In the genomic region with DNA sequence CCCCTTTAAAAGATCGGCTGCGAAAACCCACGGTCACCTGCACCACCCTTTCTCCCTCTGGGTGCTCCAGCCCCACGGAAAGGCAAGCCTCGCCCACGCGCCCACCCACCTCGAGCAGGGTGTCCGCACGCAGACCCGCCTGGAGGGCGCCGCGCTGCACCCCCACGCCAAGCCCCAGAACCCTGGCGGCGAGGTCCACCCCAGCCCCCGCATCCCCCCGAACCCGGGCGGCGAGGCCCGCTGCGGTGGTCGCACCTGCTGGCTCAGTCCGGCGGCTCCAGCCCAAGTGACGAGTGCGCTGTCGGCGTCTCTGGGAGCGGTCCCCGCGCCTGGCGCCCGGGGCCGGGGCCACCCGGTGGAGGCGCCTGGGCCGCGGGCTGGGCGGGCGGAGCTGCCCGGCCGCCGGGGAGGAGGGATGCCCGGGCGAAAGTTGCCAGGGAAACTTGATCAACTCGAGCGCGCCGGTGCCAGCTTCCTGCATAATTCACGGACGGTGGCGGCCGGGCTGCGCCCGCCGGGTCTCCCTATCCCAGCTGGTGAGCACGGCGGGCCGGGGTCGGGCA, we compare ENCODE assay signal across 8 cellular contexts. TPM values are rescaled to one million over a fixed set of nuclear protein-coding genes. Genes with fewer than 3 reads are reported as not detected.
DNase-seq lines count a peak whose midpoint lies in the region; ATAC-seq and TF ChIP-seq lines count a peak whose summit lies in the region.

No MANE protein-coding gene starts in this region.

- H3K9ac ChIP-seq in NT2/D1 (ENCODE audit: insufficient read length, low read depth), result peak overlapping the region; percentile 82

- H3K36me3 ChIP-seq in NT2/D1 (ENCODE audit: insufficient read depth, insufficient read length, low read length) (no peaks in the 10 kb centered on the region), prostate gland (no peaks in the 10 kb centered on the region)

- intact Hi-C loops in prostate gland (cut with DNase I), result no loop called here

- DNase-seq in NT2/D1 (ENCODE audit: low read depth, low spot score), result no peak
- DNase-seq in fibroblast of villous mesenchyme (ENCODE audit: low read depth), result no peak
- DNase-seq in prostate gland (ENCODE audit: low spot score), result peak; percentile 43
- no peak for DNase-seq in NCI-H1436 (lab: John Stamatoyannopoulos, UW)
- no peak for DNase-seq in NCI-H187 (lab: John Stamatoyannopoulos, UW)

- peak overlapping the region in 1 of 2 donors; percentile 87 for H3K27ac ChIP-seq in prostate gland

- no peaks in the 10 kb centered on the region for H3K9me3 ChIP-seq in NT2/D1 (ENCODE audit: insufficient read depth, low read length)
- no peaks in the 10 kb centered on the region for H3K9me3 ChIP-seq in prostate gland

- ATAC-seq in GM19324 (IDR thresholded peaks at IDR 0.05; ENCODE audit: low FRiP score, unreplicated experiment) (no peak), HG03354 (IDR thresholded peaks at IDR 0.05; ENCODE audit: poor library complexity, severe bottlenecking, unreplicated experiment) (no peak)

- 5% methylated on average over 39 of the region's 63 CpGs for WGBS in prostate gland

- TF ChIP-seq POLR2A in prostate gland (IDR thresholded peaks at IDR 0.05), result no peak

- H3K4me3 ChIP-seq in GM08714 (ENCODE audit: low read length), result peak overlapping the region; percentile 51; the same call in 1 of the 2 replicates
- H3K4me3 ChIP-seq in NT2/D1 (ENCODE audit: insufficient read length, low read depth), result peak overlapping the region; percentile 67
- peak overlapping the region; percentile 40 for H3K4me3 ChIP-seq in fibroblast of villous mesenchyme (ENCODE audit: low read depth, low read length)
- peak overlapping the region; percentile 61 to 71 for H3K4me3 ChIP-seq in prostate gland

- peaks cover 31% of the 10 kb centered on the region for H3K27me3 ChIP-seq in NT2/D1 (ENCODE audit: insufficient read depth, insufficient read length)
- no peaks in the 10 kb centered on the region for H3K27me3 ChIP-seq in prostate gland (replicated peaks; ENCODE audit: insufficient read depth)

- H3K4me1 ChIP-seq in NT2/D1 (ENCODE audit: insufficient read depth, insufficient read length) (peaks cover 23% of the 10 kb centered on the region), prostate gland (replicated peaks) (no peaks in the 10 kb centered on the region)

- no peak for TF ChIP-seq CTCF in fibroblast of villous mesenchyme (IDR thresholded peaks at IDR 0.05; ENCODE audit: insufficient read depth, low read depth, low read length)
- no peak for TF ChIP-seq CTCF in prostate gland (IDR thresholded peaks at IDR 0.05)

RNA-seq across cellular contexts. Expression of gene SHANK2, which starts 1.1 kb away (rescaled TPM):
- total RNA-seq in fibroblast of villous mesenchyme, result 0.86 and 0.97 TPM in 2 replicates
- 10 to 100 TPM; 43.5 to 46.4 TPM for total RNA-seq in prostate gland

Comparison
In these comparisons a context has a peak if more than half of its experiments do, and no peak if none do; other contexts are left out.
1. RNA of gene SHANK2, which starts 1.1 kb away (total RNA-seq): 43.5 to 46.4 TPM in prostate gland; 0.86 to 0.97 TPM in fibroblast of villous mesenchyme; every median in the first group is over 10 times any median in the second.
2. Peak in every context shown above with its lines, with median percentiles within 50 percentile points of each other: H3K4me3 ChIP-seq.